In the genomic region with DNA sequence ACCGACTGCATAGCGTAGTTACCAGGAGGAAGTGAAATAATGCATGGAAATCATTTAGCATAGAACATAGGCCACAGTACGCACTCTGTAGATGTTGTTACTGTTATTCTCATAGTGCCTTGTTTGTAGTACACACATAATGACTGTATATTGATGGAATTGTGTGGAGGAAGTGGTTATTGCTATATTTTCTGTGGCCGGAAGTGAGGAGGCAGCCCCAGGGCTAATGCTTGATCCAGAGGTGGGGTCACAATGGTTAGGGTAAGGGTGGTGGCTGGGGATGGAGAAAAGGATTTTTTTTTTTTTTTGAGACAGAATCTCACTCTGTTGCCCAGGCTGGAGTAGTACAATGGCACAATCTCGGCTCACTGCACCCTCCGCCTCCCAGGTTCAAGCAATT, we compare ENCODE assay signal across 1 cellular context.
TF ChIP-seq lines count a peak whose summit lies in the region.

No MANE protein-coding gene starts in this region.

TF ChIP-seq in SK-N-SH treated with all-trans-retinoic acid at 6 μM for 48 hours, 23 proteins besides CTCF, POLR2A, EP300 and RAD21 (continued from another document):
- TF ChIP-seq, protein P1, sequence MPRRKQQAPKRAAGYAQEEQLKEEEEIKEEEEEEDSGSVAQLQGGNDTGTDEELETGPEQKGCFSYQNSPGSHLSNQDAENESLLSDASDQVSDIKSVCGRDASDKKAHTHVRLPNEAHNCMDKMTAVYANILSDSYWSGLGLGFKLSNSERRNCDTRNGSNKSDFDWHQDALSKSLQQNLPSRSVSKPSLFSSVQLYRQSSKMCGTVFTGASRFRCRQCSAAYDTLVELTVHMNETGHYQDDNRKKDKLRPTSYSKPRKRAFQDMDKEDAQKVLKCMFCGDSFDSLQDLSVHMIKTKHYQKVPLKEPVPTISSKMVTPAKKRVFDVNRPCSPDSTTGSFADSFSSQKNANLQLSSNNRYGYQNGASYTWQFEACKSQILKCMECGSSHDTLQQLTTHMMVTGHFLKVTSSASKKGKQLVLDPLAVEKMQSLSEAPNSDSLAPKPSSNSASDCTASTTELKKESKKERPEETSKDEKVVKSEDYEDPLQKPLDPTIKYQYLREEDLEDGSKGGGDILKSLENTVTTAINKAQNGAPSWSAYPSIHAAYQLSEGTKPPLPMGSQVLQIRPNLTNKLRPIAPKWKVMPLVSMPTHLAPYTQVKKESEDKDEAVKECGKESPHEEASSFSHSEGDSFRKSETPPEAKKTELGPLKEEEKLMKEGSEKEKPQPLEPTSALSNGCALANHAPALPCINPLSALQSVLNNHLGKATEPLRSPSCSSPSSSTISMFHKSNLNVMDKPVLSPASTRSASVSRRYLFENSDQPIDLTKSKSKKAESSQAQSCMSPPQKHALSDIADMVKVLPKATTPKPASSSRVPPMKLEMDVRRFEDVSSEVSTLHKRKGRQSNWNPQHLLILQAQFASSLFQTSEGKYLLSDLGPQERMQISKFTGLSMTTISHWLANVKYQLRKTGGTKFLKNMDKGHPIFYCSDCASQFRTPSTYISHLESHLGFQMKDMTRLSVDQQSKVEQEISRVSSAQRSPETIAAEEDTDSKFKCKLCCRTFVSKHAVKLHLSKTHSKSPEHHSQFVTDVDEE (CRISPR knock-in tag; IDR thresholded peaks at IDR 0.05), result no peak
- TF ChIP-seq ESRRG (CRISPR knock-in tag; IDR thresholded peaks at IDR 0.05) (no peak), ARNTL (CRISPR knock-in tag; IDR thresholded peaks at IDR 0.05; ENCODE audit: borderline replicate concordance, low read depth) (no peak), ZNF565 (CRISPR knock-in tag; conservative IDR thresholded peaks at IDR 0.05; ENCODE audit: low read depth) (no peak), OSR1 (CRISPR knock-in tag; IDR thresholded peaks at IDR 0.05) (no peak), SNAI2 (CRISPR knock-in tag; IDR thresholded peaks at IDR 0.05) (no peak), GLIS3 (CRISPR knock-in tag; IDR thresholded peaks at IDR 0.05) (no peak), TCF4 (CRISPR knock-in tag; IDR thresholded peaks at IDR 0.05; ENCODE audit: borderline replicate concordance) (no peak), BACH2 (CRISPR knock-in tag; IDR thresholded peaks at IDR 0.05; ENCODE audit: borderline replicate concordance) (no peak), RARB (CRISPR knock-in tag; IDR thresholded peaks at IDR 0.05) (no peak), ZFP30 (CRISPR knock-in tag; IDR thresholded peaks at IDR 0.05) (no peak), ZNF70 (CRISPR knock-in tag; IDR thresholded peaks at IDR 0.05) (no peak), TOX (CRISPR knock-in tag; IDR thresholded peaks at IDR 0.05; ENCODE audit: borderline replicate concordance) (no peak)
- TF ChIP-seq, protein P2, sequence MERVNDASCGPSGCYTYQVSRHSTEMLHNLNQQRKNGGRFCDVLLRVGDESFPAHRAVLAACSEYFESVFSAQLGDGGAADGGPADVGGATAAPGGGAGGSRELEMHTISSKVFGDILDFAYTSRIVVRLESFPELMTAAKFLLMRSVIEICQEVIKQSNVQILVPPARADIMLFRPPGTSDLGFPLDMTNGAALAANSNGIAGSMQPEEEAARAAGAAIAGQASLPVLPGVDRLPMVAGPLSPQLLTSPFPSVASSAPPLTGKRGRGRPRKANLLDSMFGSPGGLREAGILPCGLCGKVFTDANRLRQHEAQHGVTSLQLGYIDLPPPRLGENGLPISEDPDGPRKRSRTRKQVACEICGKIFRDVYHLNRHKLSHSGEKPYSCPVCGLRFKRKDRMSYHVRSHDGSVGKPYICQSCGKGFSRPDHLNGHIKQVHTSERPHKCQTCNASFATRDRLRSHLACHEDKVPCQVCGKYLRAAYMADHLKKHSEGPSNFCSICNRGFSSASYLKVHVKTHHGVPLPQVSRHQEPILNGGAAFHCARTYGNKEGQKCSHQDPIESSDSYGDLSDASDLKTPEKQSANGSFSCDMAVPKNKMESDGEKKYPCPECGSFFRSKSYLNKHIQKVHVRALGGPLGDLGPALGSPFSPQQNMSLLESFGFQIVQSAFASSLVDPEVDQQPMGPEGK (CRISPR knock-in tag; IDR thresholded peaks at IDR 0.05; ENCODE audit: borderline replicate concordance), result no peak
- TF ChIP-seq, protein P3, sequence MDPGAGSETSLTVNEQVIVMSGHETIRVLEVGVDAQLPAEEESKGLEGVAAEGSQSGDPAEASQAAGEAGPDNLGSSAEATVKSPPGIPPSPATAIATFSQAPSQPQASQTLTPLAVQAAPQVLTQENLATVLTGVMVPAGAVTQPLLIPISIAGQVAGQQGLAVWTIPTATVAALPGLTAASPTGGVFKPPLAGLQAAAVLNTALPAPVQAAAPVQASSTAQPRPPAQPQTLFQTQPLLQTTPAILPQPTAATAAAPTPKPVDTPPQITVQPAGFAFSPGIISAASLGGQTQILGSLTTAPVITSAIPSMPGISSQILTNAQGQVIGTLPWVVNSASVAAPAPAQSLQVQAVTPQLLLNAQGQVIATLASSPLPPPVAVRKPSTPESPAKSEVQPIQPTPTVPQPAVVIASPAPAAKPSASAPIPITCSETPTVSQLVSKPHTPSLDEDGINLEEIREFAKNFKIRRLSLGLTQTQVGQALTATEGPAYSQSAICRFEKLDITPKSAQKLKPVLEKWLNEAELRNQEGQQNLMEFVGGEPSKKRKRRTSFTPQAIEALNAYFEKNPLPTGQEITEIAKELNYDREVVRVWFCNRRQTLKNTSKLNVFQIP (CRISPR knock-in tag; IDR thresholded peaks at IDR 0.05; ENCODE audit: borderline replicate concordance, low read depth), result no peak
- TF ChIP-seq, protein P4, sequence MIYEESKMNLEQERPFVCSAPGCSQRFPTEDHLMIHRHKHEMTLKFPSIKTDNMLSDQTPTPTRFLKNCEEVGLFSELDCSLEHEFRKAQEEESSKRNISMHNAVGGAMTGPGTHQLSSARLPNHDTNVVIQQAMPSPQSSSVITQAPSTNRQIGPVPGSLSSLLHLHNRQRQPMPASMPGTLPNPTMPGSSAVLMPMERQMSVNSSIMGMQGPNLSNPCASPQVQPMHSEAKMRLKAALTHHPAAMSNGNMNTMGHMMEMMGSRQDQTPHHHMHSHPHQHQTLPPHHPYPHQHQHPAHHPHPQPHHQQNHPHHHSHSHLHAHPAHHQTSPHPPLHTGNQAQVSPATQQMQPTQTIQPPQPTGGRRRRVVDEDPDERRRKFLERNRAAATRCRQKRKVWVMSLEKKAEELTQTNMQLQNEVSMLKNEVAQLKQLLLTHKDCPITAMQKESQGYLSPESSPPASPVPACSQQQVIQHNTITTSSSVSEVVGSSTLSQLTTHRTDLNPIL (CRISPR knock-in tag; IDR thresholded peaks at IDR 0.05; ENCODE audit: low read depth), result no peak
- TF ChIP-seq, protein P5, sequence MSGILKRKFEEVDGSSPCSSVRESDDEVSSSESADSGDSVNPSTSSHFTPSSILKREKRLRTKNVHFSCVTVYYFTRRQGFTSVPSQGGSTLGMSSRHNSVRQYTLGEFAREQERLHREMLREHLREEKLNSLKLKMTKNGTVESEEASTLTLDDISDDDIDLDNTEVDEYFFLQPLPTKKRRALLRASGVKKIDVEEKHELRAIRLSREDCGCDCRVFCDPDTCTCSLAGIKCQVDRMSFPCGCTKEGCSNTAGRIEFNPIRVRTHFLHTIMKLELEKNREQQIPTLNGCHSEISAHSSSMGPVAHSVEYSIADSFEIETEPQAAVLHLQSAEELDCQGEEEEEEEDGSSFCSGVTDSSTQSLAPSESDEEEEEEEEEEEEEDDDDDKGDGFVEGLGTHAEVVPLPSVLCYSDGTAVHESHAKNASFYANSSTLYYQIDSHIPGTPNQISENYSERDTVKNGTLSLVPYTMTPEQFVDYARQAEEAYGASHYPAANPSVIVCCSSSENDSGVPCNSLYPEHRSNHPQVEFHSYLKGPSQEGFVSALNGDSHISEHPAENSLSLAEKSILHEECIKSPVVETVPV (CRISPR knock-in tag; IDR thresholded peaks at IDR 0.05), result no peak
